In genomic region chr5:173524136-173524535, GRCh38 we compare ENCODE assay signal across 11 cellular contexts.
"Had no signal": no experiment of that assay in that cellular context is flagged by ENCODE, and none has a peak within 500 bp of the region (broad histone marks: within the 10 kb centered on the region; RNA-seq: fewer than 3 reads in every experiment).

No MANE protein-coding gene starts in this region.

- H3K27ac ChIP-seq: GM23248, HL-60, KMS-11 had no signal

- H3K4me2 ChIP-seq: KMS-11 had no signal

- DNase-seq: GM23248, GOT3, H7, HFFc6, KBM-7 had no signal

- H3K4me1 ChIP-seq: HAP-1 had no signal

- H3K9me3 ChIP-seq: HAP-1 had no signal

- H3K4me3 ChIP-seq: GM23248, HAP-1 had no signal

- H3K9ac ChIP-seq: GM23248, KMS-11 had no signal

- H3K4me1 Mint-ChIP-seq: IgD-negative memory B cell had no signal

- ATAC-seq: HCT116, HepG2 had no signal

- H3K27ac Mint-ChIP-seq: HFFc6, IgD-negative memory B cell had no signal

- H3K36me3 ChIP-seq: HAP-1 had no signal

- H3K36me3 Mint-ChIP-seq: IgD-negative memory B cell had no signal

- H2AFZ ChIP-seq: GM23248 had no signal

- H3K4me3 Mint-ChIP-seq: HFFc6, IgD-negative memory B cell had no signal
